1 cellular context compared by ENCODE assay signal in genomic region chr9:137459601-137460362, GRCh38.
TF ChIP-seq lines count a peak whose summit lies in the region.

No MANE protein-coding gene starts in this region.

TF ChIP-seq in GM23338, 12 proteins besides CTCF, POLR2A, EP300 and RAD21 (continued from another document):
- TF ChIP-seq, protein P1, sequence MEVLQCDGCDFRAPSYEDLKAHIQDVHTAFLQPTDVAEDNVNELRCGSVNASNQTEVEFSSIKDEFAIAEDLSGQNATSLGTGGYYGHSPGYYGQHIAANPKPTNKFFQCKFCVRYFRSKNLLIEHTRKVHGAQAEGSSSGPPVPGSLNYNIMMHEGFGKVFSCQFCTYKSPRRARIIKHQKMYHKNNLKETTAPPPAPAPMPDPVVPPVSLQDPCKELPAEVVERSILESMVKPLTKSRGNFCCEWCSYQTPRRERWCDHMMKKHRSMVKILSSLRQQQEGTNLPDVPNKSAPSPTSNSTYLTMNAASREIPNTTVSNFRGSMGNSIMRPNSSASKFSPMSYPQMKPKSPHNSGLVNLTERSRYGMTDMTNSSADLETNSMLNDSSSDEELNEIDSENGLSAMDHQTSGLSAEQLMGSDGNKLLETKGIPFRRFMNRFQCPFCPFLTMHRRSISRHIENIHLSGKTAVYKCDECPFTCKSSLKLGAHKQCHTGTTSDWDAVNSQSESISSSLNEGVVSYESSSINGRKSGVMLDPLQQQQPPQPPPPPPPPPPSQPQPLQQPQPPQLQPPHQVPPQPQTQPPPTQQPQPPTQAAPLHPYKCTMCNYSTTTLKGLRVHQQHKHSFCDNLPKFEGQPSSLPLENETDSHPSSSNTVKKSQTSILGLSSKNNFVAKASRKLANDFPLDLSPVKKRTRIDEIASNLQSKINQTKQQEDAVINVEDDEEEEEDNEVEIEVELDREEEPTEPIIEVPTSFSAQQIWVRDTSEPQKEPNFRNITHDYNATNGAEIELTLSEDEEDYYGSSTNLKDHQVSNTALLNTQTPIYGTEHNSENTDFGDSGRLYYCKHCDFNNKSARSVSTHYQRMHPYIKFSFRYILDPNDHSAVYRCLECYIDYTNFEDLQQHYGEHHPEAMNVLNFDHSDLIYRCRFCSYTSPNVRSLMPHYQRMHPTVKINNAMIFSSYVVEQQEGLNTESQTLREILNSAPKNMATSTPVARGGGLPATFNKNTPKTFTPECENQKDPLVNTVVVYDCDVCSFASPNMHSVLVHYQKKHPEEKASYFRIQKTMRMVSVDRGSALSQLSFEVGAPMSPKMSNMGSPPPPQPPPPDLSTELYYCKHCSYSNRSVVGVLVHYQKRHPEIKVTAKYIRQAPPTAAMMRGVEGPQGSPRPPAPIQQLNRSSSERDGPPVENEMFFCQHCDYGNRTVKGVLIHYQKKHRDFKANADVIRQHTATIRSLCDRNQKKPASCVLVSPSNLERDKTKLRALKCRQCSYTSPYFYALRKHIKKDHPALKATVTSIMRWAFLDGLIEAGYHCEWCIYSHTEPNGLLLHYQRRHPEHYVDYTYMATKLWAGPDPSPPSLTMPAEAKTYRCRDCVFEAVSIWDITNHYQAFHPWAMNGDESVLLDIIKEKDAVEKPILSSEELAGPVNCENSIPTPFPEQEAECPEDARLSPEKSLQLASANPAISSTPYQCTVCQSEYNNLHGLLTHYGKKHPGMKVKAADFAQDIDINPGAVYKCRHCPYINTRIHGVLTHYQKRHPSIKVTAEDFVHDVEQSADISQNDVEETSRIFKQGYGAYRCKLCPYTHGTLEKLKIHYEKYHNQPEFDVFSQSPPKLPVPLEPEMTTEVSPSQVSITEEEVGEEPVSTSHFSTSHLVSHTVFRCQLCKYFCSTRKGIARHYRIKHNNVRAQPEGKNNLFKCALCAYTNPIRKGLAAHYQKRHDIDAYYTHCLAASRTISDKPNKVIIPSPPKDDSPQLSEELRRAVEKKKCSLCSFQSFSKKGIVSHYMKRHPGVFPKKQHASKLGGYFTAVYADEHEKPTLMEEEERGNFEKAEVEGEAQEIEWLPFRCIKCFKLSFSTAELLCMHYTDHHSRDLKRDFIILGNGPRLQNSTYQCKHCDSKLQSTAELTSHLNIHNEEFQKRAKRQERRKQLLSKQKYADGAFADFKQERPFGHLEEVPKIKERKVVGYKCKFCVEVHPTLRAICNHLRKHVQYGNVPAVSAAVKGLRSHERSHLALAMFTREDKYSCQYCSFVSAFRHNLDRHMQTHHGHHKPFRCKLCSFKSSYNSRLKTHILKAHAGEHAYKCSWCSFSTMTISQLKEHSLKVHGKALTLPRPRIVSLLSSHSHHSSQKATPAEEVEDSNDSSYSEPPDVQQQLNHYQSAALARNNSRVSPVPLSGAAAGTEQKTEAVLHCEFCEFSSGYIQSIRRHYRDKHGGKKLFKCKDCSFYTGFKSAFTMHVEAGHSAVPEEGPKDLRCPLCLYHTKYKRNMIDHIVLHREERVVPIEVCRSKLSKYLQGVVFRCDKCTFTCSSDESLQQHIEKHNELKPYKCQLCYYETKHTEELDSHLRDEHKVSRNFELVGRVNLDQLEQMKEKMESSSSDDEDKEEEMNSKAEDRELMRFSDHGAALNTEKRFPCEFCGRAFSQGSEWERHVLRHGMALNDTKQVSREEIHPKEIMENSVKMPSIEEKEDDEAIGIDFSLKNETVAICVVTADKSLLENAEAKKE (CRISPR knock-in tag; IDR thresholded peaks at IDR 0.05), result no peak
- TF ChIP-seq ZNF331 (CRISPR knock-in tag; IDR thresholded peaks at IDR 0.05; ENCODE audit: low read depth) (no peak), CREB1 (CRISPR knock-in tag; IDR thresholded peaks at IDR 0.05; ENCODE audit: low read depth) (no peak), NANOG (IDR thresholded peaks at IDR 0.05; ENCODE audit: borderline replicate concordance) (no peak), STAT1 (IDR thresholded peaks at IDR 0.05; ENCODE audit: unreplicated experiment) (no peak)
- TF ChIP-seq, protein P2, sequence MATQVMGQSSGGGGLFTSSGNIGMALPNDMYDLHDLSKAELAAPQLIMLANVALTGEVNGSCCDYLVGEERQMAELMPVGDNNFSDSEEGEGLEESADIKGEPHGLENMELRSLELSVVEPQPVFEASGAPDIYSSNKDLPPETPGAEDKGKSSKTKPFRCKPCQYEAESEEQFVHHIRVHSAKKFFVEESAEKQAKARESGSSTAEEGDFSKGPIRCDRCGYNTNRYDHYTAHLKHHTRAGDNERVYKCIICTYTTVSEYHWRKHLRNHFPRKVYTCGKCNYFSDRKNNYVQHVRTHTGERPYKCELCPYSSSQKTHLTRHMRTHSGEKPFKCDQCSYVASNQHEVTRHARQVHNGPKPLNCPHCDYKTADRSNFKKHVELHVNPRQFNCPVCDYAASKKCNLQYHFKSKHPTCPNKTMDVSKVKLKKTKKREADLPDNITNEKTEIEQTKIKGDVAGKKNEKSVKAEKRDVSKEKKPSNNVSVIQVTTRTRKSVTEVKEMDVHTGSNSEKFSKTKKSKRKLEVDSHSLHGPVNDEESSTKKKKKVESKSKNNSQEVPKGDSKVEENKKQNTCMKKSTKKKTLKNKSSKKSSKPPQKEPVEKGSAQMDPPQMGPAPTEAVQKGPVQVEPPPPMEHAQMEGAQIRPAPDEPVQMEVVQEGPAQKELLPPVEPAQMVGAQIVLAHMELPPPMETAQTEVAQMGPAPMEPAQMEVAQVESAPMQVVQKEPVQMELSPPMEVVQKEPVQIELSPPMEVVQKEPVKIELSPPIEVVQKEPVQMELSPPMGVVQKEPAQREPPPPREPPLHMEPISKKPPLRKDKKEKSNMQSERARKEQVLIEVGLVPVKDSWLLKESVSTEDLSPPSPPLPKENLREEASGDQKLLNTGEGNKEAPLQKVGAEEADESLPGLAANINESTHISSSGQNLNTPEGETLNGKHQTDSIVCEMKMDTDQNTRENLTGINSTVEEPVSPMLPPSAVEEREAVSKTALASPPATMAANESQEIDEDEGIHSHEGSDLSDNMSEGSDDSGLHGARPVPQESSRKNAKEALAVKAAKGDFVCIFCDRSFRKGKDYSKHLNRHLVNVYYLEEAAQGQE (IDR thresholded peaks at IDR 0.05; ENCODE audit: unreplicated experiment), result no peak
